In the genomic region with DNA sequence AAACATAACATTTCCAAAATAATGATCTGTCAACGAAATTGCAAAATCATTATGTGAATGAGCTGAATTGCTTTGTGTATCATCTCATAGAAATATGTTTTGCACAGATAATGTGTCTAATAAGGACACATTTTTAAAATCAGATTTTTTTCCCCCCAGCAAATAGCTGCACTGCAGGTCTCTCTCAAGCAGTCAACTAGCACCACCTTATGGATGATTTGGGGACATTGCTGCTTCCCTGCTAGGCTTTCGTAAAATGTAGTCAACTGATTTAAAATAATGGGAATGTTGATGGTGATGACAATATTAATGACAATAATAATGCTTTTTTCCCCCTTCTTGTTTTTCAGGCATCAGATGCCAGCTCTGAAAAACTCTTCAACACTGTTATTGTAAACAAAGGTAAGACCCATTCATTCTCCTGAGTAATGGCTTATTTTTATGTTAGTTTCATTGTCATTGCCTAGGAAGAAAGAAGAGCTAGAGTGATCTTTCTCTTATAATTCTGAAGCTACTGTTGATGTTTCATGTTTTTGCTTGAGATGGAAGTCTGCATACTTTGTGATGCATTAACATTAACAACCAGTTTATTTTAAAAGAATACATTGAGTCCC, we compare ENCODE assay signal across 1 cellular context.
TF ChIP-seq lines count a peak whose summit lies in the region.

No MANE protein-coding gene starts in this region.

TF ChIP-seq in WTC11, 78 proteins besides CTCF, POLR2A, EP300 and RAD21 (continued from another document):
- TF ChIP-seq, protein P1, sequence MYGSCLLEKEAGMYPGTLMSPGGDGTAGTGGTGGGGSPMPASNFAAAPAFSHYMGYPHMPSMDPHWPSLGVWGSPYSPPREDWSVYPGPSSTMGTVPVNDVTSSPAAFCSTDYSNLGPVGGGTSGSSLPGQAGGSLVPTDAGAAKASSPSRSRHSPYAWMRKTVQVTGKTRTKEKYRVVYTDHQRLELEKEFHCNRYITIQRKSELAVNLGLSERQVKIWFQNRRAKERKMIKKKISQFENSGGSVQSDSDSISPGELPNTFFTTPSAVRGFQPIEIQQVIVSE (CRISPR knock-in tag; IDR thresholded peaks at IDR 0.05; ENCODE audit: borderline replicate concordance), result no peak
- TF ChIP-seq ZBTB21 (CRISPR knock-in tag; IDR thresholded peaks at IDR 0.05; ENCODE audit: borderline replicate concordance), result no peak
- no peak for TF ChIP-seq TEAD1 (CRISPR knock-in tag; IDR thresholded peaks at IDR 0.05)
- no peak for TF ChIP-seq MYBL2 (CRISPR knock-in tag; IDR thresholded peaks at IDR 0.05)
- TF ChIP-seq CREB1 (CRISPR knock-in tag; IDR thresholded peaks at IDR 0.05), result no peak
- TF ChIP-seq RORB (CRISPR knock-in tag; IDR thresholded peaks at IDR 0.05), result no peak
